ENCODE assay signal across 1 cellular context in genomic region chr9:127083598-127083997, GRCh38.
TF ChIP-seq lines count a peak whose summit lies in the region.

No MANE protein-coding gene starts in this region.

TF ChIP-seq in HepG2, 621 proteins besides CTCF, POLR2A, EP300 and RAD21 (continued from another document):
- TF ChIP-seq TEAD3 (CRISPR knock-in tag; optimal IDR thresholded peaks at IDR 0.05; ENCODE audit: borderline replicate concordance) (peak; percentile 60), ELF3 (CRISPR knock-in tag; IDR thresholded peaks at IDR 0.05) (peak; percentile 44; the same call in 1 of the 2 replicates)
